8 cellular contexts compared by ENCODE assay signal in genomic region chr2:152635635-152636298, GRCh38.
DNase-seq lines count a peak whose midpoint lies in the region; ATAC-seq and TF ChIP-seq lines count a peak whose summit lies in the region.

No MANE protein-coding gene starts in this region.

- H3K9ac ChIP-seq in Loucy (ENCODE audit: low read depth, low read length, poor library complexity, severe bottlenecking): no peak overlapping the region

- CTCF ChIA-PET in CD4-positive, alpha-beta T cell (lab: Charles Lee): interaction anchor here (0.9 to 2.5 kb wide), 5 partner anchors 12 to 610 kb away, joined by 3 to 18 read pairs (median 5); partner anchors contain the start of gene STAM2

- H3K4me3 Mint-ChIP-seq in CD4-positive, alpha-beta T cell: no peak overlapping the region

- no peak overlapping the region for H3K4me2 ChIP-seq in Loucy (ENCODE audit: low read depth, low read length, poor library complexity, severe bottlenecking)

- no peaks in the 10 kb centered on the region for H3K27me3 ChIP-seq in CD4-positive, alpha-beta T cell (ENCODE audit: control insufficient read depth, insufficient read depth, low read length)
- H3K27me3 ChIP-seq in Loucy (ENCODE audit: insufficient read depth, low read length, poor library complexity, severe bottlenecking): no peaks in the 10 kb centered on the region

- DNase-seq in CD4-positive, alpha-beta T cell: peak; percentile 36 to 62 (median 50)
- DNase-seq in T-helper 1 cell: peak; percentile 14 to 59 (median 48)
- DNase-seq in amygdala (lab: John Stamatoyannopoulos, UW): peak in 38 of 56 donors; percentile 8 to 75 (median 27)
- peak; percentile 33 to 44 for DNase-seq in hippocampal formation (lab: John Stamatoyannopoulos, UW)
- DNase-seq in stimulated activated CD4-positive, alpha-beta T cell treated with anti-CD3 and anti-CD28 coated beads, Interleukin-12 subunit alpha, Interleukin-12 subunit beta, amount 100 ng/mL, for 4 hours: peak; percentile 61
- no peak for DNase-seq in dedifferentiated amniotic fluid mesenchymal stem cell (ENCODE audit: extremely low spot score)

- H3K27me3 Mint-ChIP-seq in CD4-positive, alpha-beta T cell: peaks cover 4% of the 10 kb centered on the region

- H3F3A ChIP-seq in Loucy (ENCODE audit: low read depth): no peaks in the 10 kb centered on the region

- no peaks in the 10 kb centered on the region for H3K36me3 Mint-ChIP-seq in CD4-positive, alpha-beta T cell (ENCODE audit: low read depth)

- H3K27ac ChIP-seq in CD4-positive, alpha-beta T cell (ENCODE audit: low read depth, low read length): no peak overlapping the region

- H3K4me1 Mint-ChIP-seq in CD4-positive, alpha-beta T cell (ENCODE audit: low read depth): no peaks in the 10 kb centered on the region

- no peaks in the 10 kb centered on the region for H4K20me1 ChIP-seq in Loucy (ENCODE audit: insufficient read depth, low read length, poor library complexity, severe bottlenecking)

- H3K9me2 ChIP-seq in Loucy (replicated peaks; ENCODE audit: low read depth, low read length): no peaks in the 10 kb centered on the region

- no peak overlapping the region for H3K27ac Mint-ChIP-seq in CD4-positive, alpha-beta T cell

- no peak overlapping the region for H3K4me3 ChIP-seq in Loucy (ENCODE audit: low read length, poor library complexity, severe bottlenecking)

- TF ChIP-seq CTCF in CD4-positive, alpha-beta T cell (IDR thresholded peaks at IDR 0.05): peak; percentile 91
- TF ChIP-seq CTCF in Loucy (conservative IDR thresholded peaks at IDR 0.05; ENCODE audit: low read length): peak; percentile 96

- POLR2A ChIA-PET in CD4-positive, alpha-beta T cell (lab: Charles Lee): interaction anchor here (2.3 kb wide), 1 partner anchor 460 kb away, joined by 16 read pairs; the partner anchor contains the start of gene STAM2

- H2AFZ ChIP-seq in Loucy (ENCODE audit: low read length): 0 out of 2 replicates have a peak overlapping the region, but pooled peaks have one; percentile 17

- H3K79me2 ChIP-seq in Loucy (ENCODE audit: insufficient read depth, low read length): no peaks in the 10 kb centered on the region

- intact Hi-C loops in CD4-positive, alpha-beta T cell (cut with DNase I, micrococcal nuclease): loop anchor here (1.0 to 2.0 kb wide), 3 partner anchors 459 to 599 kb away; no protein-coding TSS in a partner anchor

- H3K9me3 ChIP-seq in CD4-positive, alpha-beta T cell (ENCODE audit: control insufficient read depth, low read length): no peaks in the 10 kb centered on the region
- no peaks in the 10 kb centered on the region for H3K9me3 ChIP-seq in Loucy (ENCODE audit: insufficient read depth, low read depth, low read length)

- H3K9me3 Mint-ChIP-seq in CD4-positive, alpha-beta T cell: no peaks in the 10 kb centered on the region

- no peaks in the 10 kb centered on the region for H3K4me1 ChIP-seq in Loucy (ENCODE audit: insufficient read depth, low read length, poor library complexity, severe bottlenecking)

- H3K36me3 ChIP-seq in Loucy (ENCODE audit: insufficient read depth, low read length): no peaks in the 10 kb centered on the region

- peak; percentile 52 for ATAC-seq in CD4-positive, alpha-beta T cell (ENCODE audit: poor library complexity)
- ATAC-seq in GM19467 (IDR thresholded peaks at IDR 0.05; ENCODE audit: unreplicated experiment): peak; percentile 56
